Comparison of ENCODE assay signal across 31 cellular contexts in genomic region chr19:33408538-33408937, GRCh38.
"Had no signal": no experiment of that assay in that cellular context is flagged by ENCODE, and none has a peak within 500 bp of the region (broad histone marks: within the 10 kb centered on the region; RNA-seq: fewer than 3 reads in every experiment).

No MANE protein-coding gene starts in this region.

- H3K27me3 ChIP-seq: body of pancreas, colonic mucosa, esophagus squamous epithelium, gastroesophageal sphincter had no signal

- ATAC-seq: activated CD4-positive, CD25-positive, alpha-beta regulatory T cell treated with anti-CD3 and anti-CD28 coated beads, Interleukin-2, amount 50 U/mL, for 24 hours; activated CD8-positive, alpha-beta T cell treated with anti-CD3 and anti-CD28 coated beads for 36 hours; activated T-cell treated with anti-CD3 and anti-CD28 coated beads, Interleukin-2, amount 50 U/mL, for 4 hours; activated T-helper 17 cell treated with anti-CD3 and anti-CD28 coated beads, Interleukin-2, amount 50 U/mL, for 72 hours; body of pancreas; gastroesophageal sphincter; T-helper 17 cell had no signal

- DNase-seq: activated B cell treated with CpG ODN at 0.5 μM for 24 hours; activated CD4-positive, alpha-beta T cell treated with anti-CD3 and anti-CD28 coated beads for 48 hours; activated CD4-positive, alpha-beta T cell treated with anti-CD3 and anti-CD28 coated beads, Interleukin-2, amount 50 U/mL, for 1 hour; activated CD4-positive, alpha-beta T cell treated with anti-CD3 and anti-CD28 coated beads, Interleukin-2, amount 50 U/mL, for 48 hours; activated CD8-positive, alpha-beta memory T cell treated with anti-CD3 and anti-CD28 coated beads for 24 hours; activated CD8-positive, alpha-beta T cell treated with anti-CD3 and anti-CD28 coated beads for 36 hours; activated effector memory CD4-positive, alpha-beta T cell treated with Interleukin-2 at 50 U/mL for 16 hours; activated gamma-delta T cell treated with Interleukin-2 at 50 U/mL for 16 hours; activated naive CD4-positive, alpha-beta T cell treated with anti-CD3 and anti-CD28 coated beads, Interleukin-2, amount 50 U/mL, for 16 hours; activated naive CD4-positive, alpha-beta T cell treated with Interleukin-2 at 50 U/mL for 16 hours; activated T-cell treated with anti-CD3 and anti-CD28 coated beads, Interleukin-2, amount 50 U/mL, for 4 hours; amniotic stem cell; anterior cingulate cortex; body of pancreas; caudate nucleus; colonic mucosa; effector CD8-positive, alpha-beta T cell; esophagus squamous epithelium; foreskin melanocyte; T-helper 1 cell; T-helper 17 cell; T1000; WERI-Rb-1 had no signal

- H3K4me1 Mint-ChIP-seq: activated B cell treated with CpG ODN at 0.5 μM for 24 hours, T-helper 17 cell had no signal

- H3K27me3 Mint-ChIP-seq: activated B cell treated with CpG ODN at 0.5 μM for 24 hours; activated CD8-positive, alpha-beta T cell treated with anti-CD3 and anti-CD28 coated beads for 36 hours; activated naive CD8-positive, alpha-beta T cell; activated T-helper 17 cell treated with anti-CD3 and anti-CD28 coated beads, Interleukin-2, amount 50 U/mL, for 72 hours; T-helper 17 cell had no signal

- H3K27ac ChIP-seq: body of pancreas, colonic mucosa, epithelial cell of prostate, esophagus squamous epithelium, gastroesophageal sphincter, WERI-Rb-1 had no signal

- H3K9me3 Mint-ChIP-seq: activated B cell treated with CpG ODN at 0.5 μM for 24 hours; activated CD8-positive, alpha-beta T cell treated with anti-CD3 and anti-CD28 coated beads for 36 hours; activated T-cell treated with anti-CD3 and anti-CD28 coated beads, Interleukin-2, amount 50 U/mL, for 4 hours; activated T-helper 17 cell treated with anti-CD3 and anti-CD28 coated beads, Interleukin-2, amount 50 U/mL, for 72 hours; T-helper 2 cell treated with Interferon-gamma antibody and Interleukin-4, amounts not matched to agents 5 μg/mL and 100 μg/mL, for 36 hours had no signal

- H3K36me3 Mint-ChIP-seq: activated naive CD8-positive, alpha-beta T cell had no signal

- H3K36me3 ChIP-seq: colonic mucosa had no signal

- H3K4me3 ChIP-seq: body of pancreas, colonic mucosa, esophagus squamous epithelium, gastroesophageal sphincter had no signal

- FAIRE-seq: endometrium, endothelial cell of umbilical vein had no signal

- H3K4me3 Mint-ChIP-seq: activated B cell treated with CpG ODN at 0.5 μM for 24 hours; activated CD8-positive, alpha-beta T cell treated with anti-CD3 and anti-CD28 coated beads for 36 hours; activated naive CD8-positive, alpha-beta T cell; activated T-cell treated with anti-CD3 and anti-CD28 coated beads, Interleukin-2, amount 50 U/mL, for 4 hours; activated T-helper 17 cell treated with anti-CD3 and anti-CD28 coated beads, Interleukin-2, amount 50 U/mL, for 72 hours; T-helper 17 cell; T-helper 2 cell treated with Interferon-gamma antibody and Interleukin-4, amounts not matched to agents 5 μg/mL and 100 μg/mL, for 36 hours had no signal

- H3K27ac Mint-ChIP-seq: activated B cell treated with CpG ODN at 0.5 μM for 24 hours; activated CD8-positive, alpha-beta T cell treated with anti-CD3 and anti-CD28 coated beads for 36 hours; activated naive CD8-positive, alpha-beta T cell; activated T-helper 17 cell treated with anti-CD3 and anti-CD28 coated beads, Interleukin-2, amount 50 U/mL, for 72 hours; T-helper 17 cell; T-helper 2 cell treated with Interferon-gamma antibody and Interleukin-4, amounts not matched to agents 5 μg/mL and 100 μg/mL, for 36 hours had no signal

- H3K9me3 ChIP-seq: body of pancreas, colonic mucosa, esophagus squamous epithelium, gastroesophageal sphincter had no signal
